ENCODE assay signal across 1 cellular context in the genomic region with DNA sequence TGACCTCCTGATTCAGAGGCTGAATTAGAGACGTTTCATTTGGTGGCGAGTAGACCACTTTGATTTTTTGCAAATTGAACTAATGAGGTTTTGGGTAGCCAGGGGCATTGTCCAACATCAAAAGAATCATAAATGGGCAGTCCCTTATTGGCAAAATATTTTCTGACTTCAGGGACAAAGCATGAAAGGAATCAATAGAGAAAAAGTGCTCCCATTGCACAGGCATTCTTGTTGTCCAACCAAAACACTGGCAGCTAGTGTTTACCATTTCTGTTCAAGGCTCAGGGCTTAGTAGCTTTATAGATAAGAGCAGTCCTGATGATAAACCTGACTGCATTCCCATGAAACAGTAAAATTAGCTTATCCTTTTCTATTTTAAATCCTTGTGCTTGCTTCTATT.
TF ChIP-seq lines count a peak whose summit lies in the region.

No MANE protein-coding gene starts in this region.

TF ChIP-seq in IMR-90, 13 proteins besides CTCF, POLR2A, EP300 and RAD21:
- TF ChIP-seq SMC3 (IDR thresholded peaks at IDR 0.05; ENCODE audit: low read depth, low read length) (no peak), MAFK (IDR thresholded peaks at IDR 0.05; ENCODE audit: low read depth, low read length) (no peak), NFE2L2 (IDR thresholded peaks at IDR 0.05; ENCODE audit: low read depth, low read length) (no peak), MXI1 (IDR thresholded peaks at IDR 0.05; ENCODE audit: borderline replicate concordance, low read depth, low read length) (no peak), RFX5 (IDR thresholded peaks at IDR 0.05; ENCODE audit: low read depth, low read length) (no peak), RCOR1 (IDR thresholded peaks at IDR 0.05; ENCODE audit: insufficient replicate concordance, low read length) (no peak), CEBPB (IDR thresholded peaks at IDR 0.05; ENCODE audit: low read depth, low read length) (no peak), BHLHE40 (IDR thresholded peaks at IDR 0.05; ENCODE audit: low read depth, low read length) (no peak), MAZ (IDR thresholded peaks at IDR 0.05; ENCODE audit: borderline replicate concordance, low read depth, low read length) (no peak)
- TF ChIP-seq, protein P1, sequence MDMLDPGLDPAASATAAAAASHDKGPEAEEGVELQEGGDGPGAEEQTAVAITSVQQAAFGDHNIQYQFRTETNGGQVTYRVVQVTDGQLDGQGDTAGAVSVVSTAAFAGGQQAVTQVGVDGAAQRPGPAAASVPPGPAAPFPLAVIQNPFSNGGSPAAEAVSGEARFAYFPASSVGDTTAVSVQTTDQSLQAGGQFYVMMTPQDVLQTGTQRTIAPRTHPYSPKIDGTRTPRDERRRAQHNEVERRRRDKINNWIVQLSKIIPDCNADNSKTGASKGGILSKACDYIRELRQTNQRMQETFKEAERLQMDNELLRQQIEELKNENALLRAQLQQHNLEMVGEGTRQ (IDR thresholded peaks at IDR 0.05; ENCODE audit: low read depth, low read length): no peak
